Comparison of ENCODE assay signal across 10 cellular contexts in genomic region chr12:122449317-122449716, GRCh38. TPM values are rescaled to one million over a fixed set of nuclear protein-coding genes. Genes with fewer than 3 reads are reported as not detected.
DNase-seq lines count a peak whose midpoint lies in the region; ATAC-seq lines count a peak whose summit lies in the region.
"Had no signal": no experiment of that assay in that cellular context is flagged by ENCODE, and none has a peak within 500 bp of the region (broad histone marks: within the 10 kb centered on the region; RNA-seq: fewer than 3 reads in every experiment).

No MANE protein-coding gene starts in this region.

- H3K27me3 ChIP-seq in ACC112 (ENCODE audit: insufficient read depth, low read length), result no peaks in the 10 kb centered on the region
- H3K27me3 ChIP-seq: neutrophil had no signal

- H3K79me2 ChIP-seq in ACC112 (ENCODE audit: control insufficient read depth, insufficient read depth, low read length, unreplicated experiment), result no peaks in the 10 kb centered on the region

- H3K4me1 ChIP-seq in ACC112 (ENCODE audit: control insufficient read depth, insufficient read depth, low read length, unreplicated experiment), result peaks cover 9% of the 10 kb centered on the region

- no peaks in the 10 kb centered on the region for H3K36me3 ChIP-seq in ACC112 (ENCODE audit: insufficient read depth, low read length)
- H3K36me3 ChIP-seq: neutrophil had no signal

- ATAC-seq in HG03097 (IDR thresholded peaks at IDR 0.05; ENCODE audit: low FRiP score, unreplicated experiment), result no peak

- H3K4me3 ChIP-seq in ACC112 (ENCODE audit: low read depth, low read length), result no peak overlapping the region

- DNase-seq in HCEC 1CT (peak; percentile 94), SK-MEL-5 (ENCODE audit: low read depth, low spot score) (peak; percentile 58), fibroblast of the conjunctiva (ENCODE audit: low read depth) (peak; percentile 76), cerebellar nuclear complex (lab: John Stamatoyannopoulos, UW) (no peak), retina (no peak)
- no peak for DNase-seq in stimulated activated naive CD4-positive, alpha-beta T cell (lab: John Stamatoyannopoulos, UW)
- DNase-seq: DMS79 had no signal

- no peak overlapping the region for H2AFZ ChIP-seq in ACC112 (ENCODE audit: low read length, unreplicated experiment)

- H3K27ac ChIP-seq in ACC112 (ENCODE audit: low read depth, low read length), result peak overlapping the region; percentile 19; the same call in 1 of the 2 replicates
- H3K27ac ChIP-seq: neutrophil had no signal

- in situ Hi-C loops in SK-MEL-5 (cut with HindIII; ENCODE audit: low pct_unique_long_range_greater_than_20kb, low sequenced_read_pairs), result no loop called here

RNA-seq across cellular contexts. Expression of gene CLIP1, which starts 26.8 kb away (rescaled TPM):
- 70.3 and 84.2 TPM in 2 replicates for total RNA-seq in SK-MEL-5 (2014; rRNA removed; shearing (Covaris generic))
- polyA plus RNA-seq in SK-MEL-5 (2015; cell fraction: cytosol; rRNA removed), result 62.9 and 88.6 TPM in 2 replicates
- 87.6 and 88.7 TPM in 2 replicates for polyA plus RNA-seq in SK-MEL-5 (2015; cell fraction: nucleus; rRNA removed)

RNA-seq across cellular contexts. Expression of gene ZCCHC8, which starts 51.4 kb away (rescaled TPM):
- total RNA-seq in SK-MEL-5 (2014; rRNA removed; shearing (Covaris generic)), result 23.8 and 25.4 TPM in 2 replicates
- 19.6 and 22.4 TPM in 2 replicates for polyA plus RNA-seq in SK-MEL-5 (2015; cell fraction: cytosol; rRNA removed)
- polyA plus RNA-seq in SK-MEL-5 (2015; cell fraction: nucleus; rRNA removed), result 96.5 and 123 TPM in 2 replicates

Comparison
In these comparisons a context has a peak if more than half of its experiments do, and no peak if none do; other contexts are left out.
1. DNase-seq: peak in HCEC 1CT (single experiment), SK-MEL-5 (single experiment) and fibroblast of the conjunctiva (single experiment); none in cerebellar nuclear complex (0 of 2), retina (single experiment) and stimulated activated naive CD4-positive, alpha-beta T cell (0 of 6).